ENCODE assay signal across 9 cellular contexts in genomic region chr1:233518344-233518743, GRCh38.
DNase-seq lines count a peak whose midpoint lies in the region; ATAC-seq lines count a peak whose summit lies in the region.
"Had no signal": no experiment of that assay in that cellular context is flagged by ENCODE, and none has a peak within 500 bp of the region (broad histone marks: within the 10 kb centered on the region; RNA-seq: fewer than 3 reads in every experiment).

No MANE protein-coding gene starts in this region.

- H3K27me3 Mint-ChIP-seq in activated CD4-positive, alpha-beta T cell treated with anti-CD3 and anti-CD28 coated beads for 36 hours, result peaks cover 16% of the 10 kb centered on the region
- H3K27me3 Mint-ChIP-seq: CD4-positive, CD25-positive, alpha-beta regulatory T cell had no signal

- no peak for ATAC-seq in activated CD4-positive, alpha-beta T cell treated with anti-CD3 and anti-CD28 coated beads for 36 hours
- ATAC-seq in GM21367 (IDR thresholded peaks at IDR 0.05; ENCODE audit: unreplicated experiment) (no peak), GM21528 (IDR thresholded peaks at IDR 0.05; ENCODE audit: low FRiP score, unreplicated experiment) (no peak), GM19035 (IDR thresholded peaks at IDR 0.05; ENCODE audit: unreplicated experiment) (no peak)

- no peak overlapping the region for H3K27ac Mint-ChIP-seq in activated CD4-positive, alpha-beta T cell treated with anti-CD3 and anti-CD28 coated beads for 36 hours
- H3K27ac Mint-ChIP-seq: CD4-positive, CD25-positive, alpha-beta regulatory T cell had no signal

- intact Hi-C loops in activated CD4-positive, alpha-beta T cell treated with anti-CD3 and anti-CD28 coated beads for 36 hours (cut with DNase I, micrococcal nuclease), result loop anchor here in 1 of 2 experiments (1.0 kb wide), 1 partner anchor 273 kb away; no protein-coding TSS in a partner anchor

- CTCF ChIA-PET in activated CD4-positive, alpha-beta T cell treated with anti-CD3 and anti-CD28 coated beads for 36 hours (lab: Charles Lee), result interaction anchor here (0.7 to 2.6 kb wide), 8 partner anchors 9 to 919 kb away, joined by 3 to 18 read pairs (median 3); no protein-coding TSS in a partner anchor

- POLR2A ChIA-PET in activated CD4-positive, alpha-beta T cell treated with anti-CD3 and anti-CD28 coated beads for 36 hours (lab: Charles Lee), result no interaction called here

- no peaks in the 10 kb centered on the region for H3K36me3 Mint-ChIP-seq in activated CD4-positive, alpha-beta T cell treated with anti-CD3 and anti-CD28 coated beads for 36 hours (ENCODE audit: low read depth)
- H3K36me3 Mint-ChIP-seq: CD4-positive, CD25-positive, alpha-beta regulatory T cell had no signal

- H3K9me3 Mint-ChIP-seq in activated CD4-positive, alpha-beta T cell treated with anti-CD3 and anti-CD28 coated beads for 36 hours (ENCODE audit: low read depth), result peaks cover 2% of the 10 kb centered on the region

- H3K4me3 Mint-ChIP-seq in activated CD4-positive, alpha-beta T cell treated with anti-CD3 and anti-CD28 coated beads for 36 hours, result no peak overlapping the region
- H3K4me3 Mint-ChIP-seq: CD4-positive, CD25-positive, alpha-beta regulatory T cell had no signal

- no peaks in the 10 kb centered on the region for H3K4me1 Mint-ChIP-seq in activated CD4-positive, alpha-beta T cell treated with anti-CD3 and anti-CD28 coated beads for 36 hours

- DNase-seq in activated CD4-positive, alpha-beta T cell treated with anti-CD3 and anti-CD28 coated beads for 36 hours, result peak; percentile 60
- no peak for DNase-seq in activated CD4-positive, alpha-beta T cell treated with anti-CD3 and anti-CD28 coated beads, Interleukin-2, amount 50 U/mL, for 1 hour
- DNase-seq in LoVo (ENCODE audit: low spot score) (peak; percentile 38), left kidney (ENCODE audit: low read depth, low spot score) (peak; percentile 55)
- peak; percentile 36 to 49 for DNase-seq in activated CD4-positive, alpha-beta T cell treated with anti-CD3 and anti-CD28 coated beads, Interleukin-2, amount 50 U/mL, for 48 hours
